9 cellular contexts compared by ENCODE assay signal in genomic region chr5:139903450-139903804, GRCh38.
DNase-seq lines count a peak whose midpoint lies in the region; ATAC-seq and TF ChIP-seq lines count a peak whose summit lies in the region.
"Had no signal": no experiment of that assay in that cellular context is flagged by ENCODE, and none has a peak within 500 bp of the region (broad histone marks: within the 10 kb centered on the region; RNA-seq: fewer than 3 reads in every experiment).

No MANE protein-coding gene starts in this region.

- H3K27me3 Mint-ChIP-seq in activated T-cell treated with anti-CD3 and anti-CD28 coated beads, Interleukin-2, amount 50 U/mL, for 72 hours (ENCODE audit: low read depth) = peaks cover 27% of the 10 kb centered on the region
- peaks cover 26 to 30% of the 10 kb centered on the region in 2 donors for H3K27me3 Mint-ChIP-seq in natural killer cell (ENCODE audit: low read depth in 2 of 2)

- intact Hi-C loops in natural killer cell (cut with micrococcal nuclease) = loop anchor here (5.0 kb wide), 1 partner anchor 64 kb away; no protein-coding TSS in a partner anchor

- TF ChIP-seq CTCF in natural killer cell (IDR thresholded peaks at IDR 0.05) = no peak
- TF ChIP-seq CTCF in tibial nerve (IDR thresholded peaks at IDR 0.05) = no peak

- no peak for DNase-seq in activated T-cell treated with anti-CD3 and anti-CD28 coated beads, Interleukin-2, amount 50 U/mL, for 72 hours
- no peak for DNase-seq in activated T-cell treated with anti-CD3 and anti-CD28 coated beads, Interleukin-2, amount 50 U/mL, for 48 hours
- DNase-seq in effector memory CD4-positive, alpha-beta T cell = no peak
- DNase-seq in natural killer cell (no peak), tibial nerve (ENCODE audit: low spot score in 2 of 2) (no peak), NCI-H526 treated with DMSO at 0.1 percent for 48 hours (lab: John Stamatoyannopoulos, UW) (no peak)
- DNase-seq in effector CD8-positive, alpha-beta T cell (lab: John Stamatoyannopoulos, UW) = no peak
- DNase-seq: NCI-H2171 treated with DMSO at 0.1 percent for 48 hours had no signal

- no peak for ATAC-seq in activated T-cell treated with anti-CD3 and anti-CD28 coated beads, Interleukin-2, amount 50 U/mL, for 72 hours (replicated peaks in 1 of 2)
- peak in 1 of 3 donors; percentile 15 for ATAC-seq in natural killer cell
- no peak for ATAC-seq in HG03097 (IDR thresholded peaks at IDR 0.05; ENCODE audit: low FRiP score, unreplicated experiment)

- H3K4me1 ChIP-seq in effector memory CD4-positive, alpha-beta T cell (ENCODE audit: control insufficient read depth, insufficient read depth, low read length, poor library complexity, severe bottlenecking) = peaks cover 5% of the 10 kb centered on the region
- H3K4me1 ChIP-seq in tibial nerve = peaks cover 0 to 22% (median 16%) of the 10 kb centered on the region in 4 donors

- H3K36me3 ChIP-seq in effector memory CD4-positive, alpha-beta T cell (ENCODE audit: control insufficient read depth, insufficient read depth, low read length) = no peaks in the 10 kb centered on the region
- H3K36me3 ChIP-seq in tibial nerve = no peaks in the 10 kb centered on the region

- 19 to 33% methylated on average over 10 to 13 of the region's 15 CpGs for WGBS in tibial nerve, 2 donors

- TF ChIP-seq POLR2A in tibial nerve (IDR thresholded peaks at IDR 0.05) = no peak

- H3K27ac ChIP-seq in effector memory CD4-positive, alpha-beta T cell (ENCODE audit: insufficient read depth, low read length, poor library complexity, severe bottlenecking) = no peak overlapping the region
- no peak overlapping the region for H3K27ac ChIP-seq in tibial nerve

- H3K9me3 Mint-ChIP-seq in activated T-cell treated with anti-CD3 and anti-CD28 coated beads, Interleukin-2, amount 50 U/mL, for 72 hours = no peaks in the 10 kb centered on the region
- H3K9me3 Mint-ChIP-seq in natural killer cell = no peaks in the 10 kb centered on the region

- H3K4me1 Mint-ChIP-seq in activated T-cell treated with anti-CD3 and anti-CD28 coated beads, Interleukin-2, amount 50 U/mL, for 72 hours (ENCODE audit: low read depth) = no peaks in the 10 kb centered on the region
- peaks cover 18 to 23% of the 10 kb centered on the region in 2 donors for H3K4me1 Mint-ChIP-seq in natural killer cell

- H3K9me3 ChIP-seq in effector memory CD4-positive, alpha-beta T cell (ENCODE audit: control insufficient read depth, low read length) = no peaks in the 10 kb centered on the region
- H3K9me3 ChIP-seq in tibial nerve = no peaks in the 10 kb centered on the region

- H3K27ac Mint-ChIP-seq in activated T-cell treated with anti-CD3 and anti-CD28 coated beads, Interleukin-2, amount 50 U/mL, for 72 hours = no peak overlapping the region
- H3K27ac Mint-ChIP-seq in natural killer cell = no peak overlapping the region

- peaks cover 10% of the 10 kb centered on the region for H3K27me3 ChIP-seq in effector memory CD4-positive, alpha-beta T cell (replicated peaks; ENCODE audit: control insufficient read depth, insufficient read depth, low read length, poor library complexity, severe bottlenecking)
- H3K27me3 ChIP-seq in tibial nerve = peaks cover 0 to 34% of the 10 kb centered on the region in 2 donors

- no peak for TF ChIP-seq EP300 in tibial nerve (IDR thresholded peaks at IDR 0.05)

- peak overlapping the region; percentile 33 for H3K4me3 ChIP-seq in effector memory CD4-positive, alpha-beta T cell (ENCODE audit: insufficient read depth, low read depth, low read length, poor library complexity, severe bottlenecking)
- peak overlapping the region; percentile 20 to 55 (median 40) for H3K4me3 ChIP-seq in tibial nerve

- no peaks in the 10 kb centered on the region for H3K36me3 Mint-ChIP-seq in activated T-cell treated with anti-CD3 and anti-CD28 coated beads, Interleukin-2, amount 50 U/mL, for 72 hours (ENCODE audit: insufficient read depth in 2 of 2)
- no peaks in the 10 kb centered on the region for H3K36me3 Mint-ChIP-seq in natural killer cell

- peak overlapping the region; percentile 36 to 65 for H3K4me3 Mint-ChIP-seq in activated T-cell treated with anti-CD3 and anti-CD28 coated beads, Interleukin-2, amount 50 U/mL, for 72 hours
- peak overlapping the region; percentile 68 for H3K4me3 Mint-ChIP-seq in natural killer cell
